8 cellular contexts compared by ENCODE assay signal in the genomic region with DNA sequence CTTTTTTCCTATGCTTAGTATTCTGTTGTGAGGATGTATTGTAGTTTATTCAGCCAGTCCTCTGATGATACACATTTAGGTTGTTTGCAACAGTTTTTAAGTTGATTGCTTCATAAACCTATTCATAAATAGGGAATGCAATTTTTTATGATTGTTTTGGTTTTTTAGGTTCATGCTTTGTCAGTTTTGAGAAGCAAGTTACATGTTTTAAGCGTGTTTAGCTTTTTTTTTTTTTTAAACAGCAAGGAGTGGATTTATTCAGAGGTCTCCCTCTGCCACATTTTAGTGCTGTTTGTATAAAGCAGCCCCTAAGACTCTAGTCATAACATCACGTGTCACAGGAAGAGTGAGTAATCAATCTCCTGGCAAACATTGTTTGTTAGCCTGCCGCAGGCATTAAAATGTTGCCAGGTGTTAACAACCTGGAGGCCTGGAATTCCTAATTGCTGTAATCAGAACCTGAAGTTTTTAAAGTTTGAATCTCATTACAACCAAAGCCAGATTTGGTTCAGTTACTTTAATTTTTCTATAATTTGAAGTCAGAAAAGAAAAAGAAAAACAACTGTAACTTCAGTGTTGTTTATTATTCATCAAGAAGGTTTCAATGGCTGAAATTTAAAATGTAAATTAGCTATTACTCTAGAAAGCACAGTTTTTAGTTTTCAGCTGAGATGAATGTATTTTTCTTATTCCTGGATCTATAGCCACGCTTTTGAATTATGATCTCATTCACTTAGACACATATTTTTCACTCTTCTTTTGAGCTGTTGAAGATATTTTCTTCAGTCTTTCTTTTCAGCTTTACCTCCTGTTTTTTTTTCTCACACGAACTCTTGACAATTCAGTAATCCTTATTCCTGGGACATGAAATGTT. TPM values are rescaled to one million over a fixed set of nuclear protein-coding genes. Genes with fewer than 3 reads are reported as not detected.
A peak's percentile ranks its signal among the peaks of the same experiment; 100 is the strongest.
DNase-seq lines count a peak whose midpoint lies in the region; ATAC-seq and TF ChIP-seq lines count a peak whose summit lies in the region.

No MANE protein-coding gene starts in this region.

- no peak for TF ChIP-seq POLR2A in IMR-90 (IDR thresholded peaks at IDR 0.05; ENCODE audit: low read depth, low read length)

- H3K9me1 ChIP-seq in IMR-90 (ENCODE audit: insufficient read depth, low read length): no peaks in the 10 kb centered on the region

- H3K36me3 Mint-ChIP-seq in Caco-2 (ENCODE audit: insufficient read depth, unreplicated experiment): peaks cover 11% of the 10 kb centered on the region
- peaks cover 0 to 46% of the 10 kb centered on the region in 2 donors for H3K36me3 Mint-ChIP-seq in activated naive CD4-positive, alpha-beta T cell treated with anti-CD3 and anti-CD28 coated beads, Interleukin-2, amount 50 U/mL, for 72 hours

- no peak overlapping the region for H4K91ac ChIP-seq in IMR-90 (ENCODE audit: insufficient read depth, low read depth, low read length)

- no peaks in the 10 kb centered on the region for H4K20me1 ChIP-seq in IMR-90 (ENCODE audit: insufficient read depth, low read length)

- no peaks in the 10 kb centered on the region for H3K27me3 ChIP-seq in Caco-2 (replicated peaks; ENCODE audit: control insufficient read depth, insufficient read depth, low read length)
- no peaks in the 10 kb centered on the region for H3K27me3 ChIP-seq in IMR-90 (ENCODE audit: control insufficient read depth, insufficient read depth, low read length)
- H3K27me3 ChIP-seq in upper lobe of right lung: no peaks in the 10 kb centered on the region

- peaks cover 7 to 23% of the 10 kb centered on the region in 2 experiments; a peak in 3 of 4 replicates for H3K79me1 ChIP-seq in IMR-90 (ENCODE audit: low read depth in 1 of 2, low read length in 2 of 2)

- intact Hi-C loops in Caco-2 (cut with micrococcal nuclease; ENCODE audit: unreplicated experiment) (loop anchor here (5.0 kb wide), 1 partner anchor 186 kb away; no protein-coding TSS in a partner anchor), IMR-90 (cut with micrococcal nuclease) (no loop called here), upper lobe of right lung (cut with DNase I) (loop anchor here (10.0 kb wide), 1 partner anchor 53 kb away; no protein-coding TSS in a partner anchor)

- no peaks in the 10 kb centered on the region for H3K27me3 Mint-ChIP-seq in Caco-2 (ENCODE audit: insufficient read depth, unreplicated experiment)

- peak overlapping the region; percentile 13; the same call in 1 of the 2 replicates for H3K18ac ChIP-seq in IMR-90 (ENCODE audit: low read depth, low read length)

- H3K4ac ChIP-seq in IMR-90 (ENCODE audit: low read depth, low read length): no peak overlapping the region

- H3K56ac ChIP-seq in IMR-90 (ENCODE audit: extremely low read depth, insufficient read depth, low read length): no peak overlapping the region

- H3K4me3 ChIP-seq in Caco-2 (ENCODE audit: low read depth, low read length) (no peak overlapping the region), IMR-90 (ENCODE audit: insufficient read depth, low read depth, low read length) (no peak overlapping the region), upper lobe of right lung (no peak overlapping the region)

- peak overlapping the region; percentile 52 for H2BK5ac ChIP-seq in IMR-90 (ENCODE audit: low read depth, low read length, poor library complexity, severe bottlenecking)

- H3K23ac ChIP-seq in IMR-90 (ENCODE audit: low read depth, low read length): no peak overlapping the region

- H3K9me3 ChIP-seq in Caco-2 (no peaks in the 10 kb centered on the region), IMR-90 (ENCODE audit: control insufficient read depth, insufficient read depth, low read length) (no peaks in the 10 kb centered on the region), upper lobe of right lung (no peaks in the 10 kb centered on the region)

- no peak overlapping the region for H3K4me3 Mint-ChIP-seq in Caco-2 (ENCODE audit: unreplicated experiment)

- no peak overlapping the region for H3K14ac ChIP-seq in IMR-90 (replicated peaks; ENCODE audit: low read depth, low read length)

- H3K9ac ChIP-seq in IMR-90 (ENCODE audit: low read depth, low read length): no peak overlapping the region

- peaks cover 16% of the 10 kb centered on the region for H3K4me1 Mint-ChIP-seq in Caco-2 (ENCODE audit: low read depth, unreplicated experiment)

- no peak for TF ChIP-seq RAD21 in IMR-90 (IDR thresholded peaks at IDR 0.05; ENCODE audit: low read length)

- in situ Hi-C loops in IMR-90 (cut with MboI; ENCODE audit: low sequenced_read_pairs): loop anchor here (25.0 kb wide), 1 partner anchor 746 kb away; a partner anchor contains a TSS

- H3K27ac ChIP-seq in IMR-90 (ENCODE audit: insufficient read depth, low read length): no peak overlapping the region
- H3K27ac ChIP-seq in upper lobe of right lung: no peak overlapping the region

- no peaks in the 10 kb centered on the region for H3K9me3 Mint-ChIP-seq in Caco-2 (ENCODE audit: unreplicated experiment)
- H3K9me3 Mint-ChIP-seq in activated naive CD4-positive, alpha-beta T cell treated with anti-CD3 and anti-CD28 coated beads, Interleukin-2, amount 50 U/mL, for 72 hours: no peaks in the 10 kb centered on the region

- H4K8ac ChIP-seq in IMR-90 (ENCODE audit: low read depth in 2 of 2, low read length in 2 of 2): peak overlapping the region in 1 of 2 experiments; percentile 5; a peak in 1 of 4 replicates

- BruUV-seq in Caco-2 (replicated peaks; lab: Mats Ljungman, UMichigan): no TSS peak
- BruUV-seq in IMR-90 (replicated peaks; lab: Mats Ljungman, UMichigan): no TSS peak

- POLR2A ChIA-PET in Caco-2 (lab: Charles Lee) (no interaction called here), IMR-90 (lab: Charles Lee; ENCODE audit: unreplicated experiment) (no interaction called here)

- no CpG with 5 or more reads among the region's 5 CpGs for WGBS in IMR-90 (ENCODE audit: extremely low coverage in 2 of 2, insufficient read length in 1 of 2), 2 experiments

- TF ChIP-seq CTCF in Caco-2 (IDR thresholded peaks at IDR 0.05; ENCODE audit: insufficient read depth in 1 of 2, low read depth in 1 of 2, low read length in 1 of 2, severe bottlenecking in 1 of 2, unreplicated experiment in 1 of 2): no peak
- TF ChIP-seq CTCF in IMR-90 (conservative IDR thresholded peaks at IDR 0.05; ENCODE audit: low read depth, low read length): no peak
- no peak for TF ChIP-seq CTCF in upper lobe of right lung (IDR thresholded peaks at IDR 0.05)

- H2AFZ ChIP-seq in IMR-90 (replicated peaks; ENCODE audit: low read length, poor library complexity): no peak overlapping the region

- dilution Hi-C loops in IMR-90 (cut with HindIII; ENCODE audit: low sequenced_read_pairs, unreplicated experiment): no loop called here

- H3K36me3 ChIP-seq in Caco-2 (ENCODE audit: control insufficient read depth, insufficient read depth, low read length) (no peaks in the 10 kb centered on the region), IMR-90 (ENCODE audit: control insufficient read depth, insufficient read depth, low read length) (no peaks in the 10 kb centered on the region), upper lobe of right lung (no peaks in the 10 kb centered on the region)

- no peak overlapping the region for H2BK120ac ChIP-seq in IMR-90 (ENCODE audit: low read depth, low read length)

- H2AK5ac ChIP-seq in IMR-90 (ENCODE audit: low read depth, low read length): no peak overlapping the region

- ATAC-seq in IMR-90 (ENCODE audit: low read depth): no peak
- ATAC-seq in activated naive CD4-positive, alpha-beta T cell treated with anti-CD3 and anti-CD28 coated beads, Interleukin-2, amount 50 U/mL, for 72 hours: peak in 1 of 2 donors; percentile 84
- no peak for ATAC-seq in HG03520 (IDR thresholded peaks at IDR 0.05; ENCODE audit: unreplicated experiment)
- no peak for ATAC-seq in upper lobe of right lung
- no peak for ATAC-seq in HG03135 (IDR thresholded peaks at IDR 0.05; ENCODE audit: unreplicated experiment)

- no peak overlapping the region for H2BK15ac ChIP-seq in IMR-90 (ENCODE audit: low read depth, low read length)

- H3K4me1 ChIP-seq in Caco-2 (peaks cover 4% of the 10 kb centered on the region; the same call in 1 of the 2 replicates), IMR-90 (ENCODE audit: control insufficient read depth, insufficient read depth, low read length) (peaks cover 14% of the 10 kb centered on the region), upper lobe of right lung (peaks cover 26% of the 10 kb centered on the region)

- peak overlapping the region; percentile 19; the same call in 1 of the 2 replicates for H3K4me2 ChIP-seq in IMR-90 (ENCODE audit: low read depth, low read length)

- H3K27ac Mint-ChIP-seq in Caco-2 (ENCODE audit: unreplicated experiment): peak overlapping the region; percentile 56
- peak overlapping the region; percentile 78 to 84 for H3K27ac Mint-ChIP-seq in activated naive CD4-positive, alpha-beta T cell treated with anti-CD3 and anti-CD28 coated beads, Interleukin-2, amount 50 U/mL, for 72 hours

- H4K5ac ChIP-seq in IMR-90 (ENCODE audit: low read depth, low read length): peak overlapping the region; percentile 90; the same call in 1 of the 2 replicates

- H2BK20ac ChIP-seq in IMR-90 (ENCODE audit: low read depth, low read length): no peak overlapping the region

- CTCF ChIA-PET in Caco-2 (lab: Charles Lee): interaction anchor here (0.5 to 3.9 kb wide), 6 partner anchors 23 to 70 kb away, joined by 3 to 203 read pairs (median 4); no protein-coding TSS in a partner anchor
- CTCF ChIA-PET in IMR-90 (lab: Yijun Ruan, JAX): interaction anchor here (0.7 to 1.0 kb wide), 2 partner anchors 54 to 58 kb away, joined by 4 to 8 read pairs; no protein-coding TSS in a partner anchor

- no peak for DNase-seq in Caco-2
- peak; percentile 65 for DNase-seq in IMR-90
- DNase-seq in activated naive CD4-positive, alpha-beta T cell treated with anti-CD3 and anti-CD28 coated beads, Interleukin-2, amount 50 U/mL, for 72 hours (ENCODE audit: low spot score in 2 of 2): no peak
- DNase-seq in kidney tubule cell (ENCODE audit: low spot score): peak; percentile 75
- no peak for DNase-seq in ureter (ENCODE audit: low spot score)
- DNase-seq in upper lobe of right lung: no peak

- no peak overlapping the region for H2AK9ac ChIP-seq in IMR-90 (replicated peaks; ENCODE audit: low read depth, low read length, poor library complexity)

TF ChIP-seq in IMR-90, 13 proteins besides CTCF, POLR2A, EP300 and RAD21 (continues in another document):
- no peak for TF ChIP-seq CHD1 (IDR thresholded peaks at IDR 0.05; ENCODE audit: low read depth, low read length)
- TF ChIP-seq BHLHE40 (IDR thresholded peaks at IDR 0.05; ENCODE audit: low read depth, low read length): peak; percentile 78
- peak; percentile 43; the same call in 1 of the 2 replicates for TF ChIP-seq RFX5 (IDR thresholded peaks at IDR 0.05; ENCODE audit: low read depth, low read length)
- peak; percentile 66; the same call in 1 of the 2 replicates for TF ChIP-seq CEBPB (IDR thresholded peaks at IDR 0.05; ENCODE audit: low read depth, low read length)

RNA-seq across cellular contexts. Expression of a gene that starts 59.2 kb away (rescaled TPM):
- 0.09 TPM in 1 of 2 replicates, not detected in the other for total RNA-seq in Caco-2 (2022)
- 0.54 and 0.56 TPM in 2 replicates for total RNA-seq in IMR-90 (2012; rRNA removed)
- polyA plus RNA-seq in IMR-90 (2012; rRNA removed): 0.46 and 0.62 TPM in 2 replicates
- polyA plus RNA-seq in IMR-90 (2012; cell fraction: cytosol; rRNA removed): 0.48 and 0.85 TPM in 2 replicates
- polyA plus RNA-seq in IMR-90 (2012; cell fraction: nucleus; rRNA removed; ENCODE audit: low replicate concordance): 0.33 and 0.55 TPM in 2 replicates
- under 1 TPM in 1 of 2 donors, not detected in 1; 0.70 TPM for total RNA-seq in activated naive CD4-positive, alpha-beta T cell treated with anti-CD3 and anti-CD28 coated beads, Interleukin-2, amount 50 U/mL, for 72 hours
- total RNA-seq in ureter: 0.86 TPM
- total RNA-seq in upper lobe of right lung: 1.6 TPM

Comparison
In these comparisons a context has a peak if more than half of its experiments do, and no peak if none do; other contexts are left out.
1. DNase-seq: peak in IMR-90 (single experiment) and kidney tubule cell (single experiment); none in Caco-2 (0 of 2), activated naive CD4-positive, alpha-beta T cell treated with anti-CD3 and anti-CD28 coated beads, Interleukin-2, amount 50 U/mL, for 72 hours (0 of 2), ureter (single experiment) and upper lobe of right lung (single experiment).